In genomic region chr17:68238488-68238887, GRCh38 we compare ENCODE assay signal across 10 cellular contexts. TPM values are rescaled to one million over a fixed set of nuclear protein-coding genes. Genes with fewer than 3 reads are reported as not detected.
DNase-seq lines count a peak whose midpoint lies in the region; ATAC-seq and TF ChIP-seq lines count a peak whose summit lies in the region.
"Had no signal": no experiment of that assay in that cellular context is flagged by ENCODE, and none has a peak within 500 bp of the region (broad histone marks: within the 10 kb centered on the region; RNA-seq: fewer than 3 reads in every experiment).

No MANE protein-coding gene starts in this region.

- H3K27ac ChIP-seq in DND-41 (ENCODE audit: low read length), result peak overlapping the region; percentile 62
- H3K27ac ChIP-seq in skin epidermis, result peak overlapping the region in 17 of 21 experiments; percentile 23 to 95 (median 75)
- H3K27ac ChIP-seq in gastrocnemius medialis, result peak overlapping the region in 1 of 4 donors; percentile 93

- H3K4me3 Mint-ChIP-seq in nephron progenitor cell, result no peak overlapping the region

- H3K9ac ChIP-seq in DND-41 (ENCODE audit: low read depth, low read length), result peak overlapping the region; percentile 52

- H3K9me3 ChIP-seq in DND-41 (ENCODE audit: insufficient read depth, low read length, severe bottlenecking) (no peaks in the 10 kb centered on the region), gastrocnemius medialis (no peaks in the 10 kb centered on the region)

- H3K4me3 ChIP-seq in DND-41 (ENCODE audit: low read depth in 1 of 2, low read length in 2 of 2) (no peak overlapping the region), skin epidermis (no peak overlapping the region), gastrocnemius medialis (no peak overlapping the region)

- no peaks in the 10 kb centered on the region for H3K36me3 ChIP-seq in DND-41 (ENCODE audit: insufficient read depth, low read length)
- H3K36me3 ChIP-seq in gastrocnemius medialis, result no peaks in the 10 kb centered on the region

- DNase-seq in DND-41 (peak; percentile 64), NAMALWA (ENCODE audit: low spot score) (peak; percentile 43), amniotic epithelial cell (ENCODE audit: low read depth) (peak; percentile 63), nephron progenitor cell (no peak), gastrocnemius medialis (no peak)
- DNase-seq: Calu3, NCI-H2171 treated with DMSO at 0.1 percent for 48 hours had no signal

- no peak for TF ChIP-seq POLR2A in gastrocnemius medialis (IDR thresholded peaks at IDR 0.05)

- H3K27me3 ChIP-seq in DND-41 (ENCODE audit: insufficient read depth, low read length, poor library complexity) (no peaks in the 10 kb centered on the region), gastrocnemius medialis (no peaks in the 10 kb centered on the region)

- H3K36me3 Mint-ChIP-seq in nephron progenitor cell (ENCODE audit: low read depth), result no peaks in the 10 kb centered on the region

- H3K9me3 Mint-ChIP-seq in nephron progenitor cell, result no peaks in the 10 kb centered on the region

- H3K79me2 ChIP-seq in DND-41 (ENCODE audit: insufficient read depth, low read length), result no peaks in the 10 kb centered on the region

- H3K4me1 ChIP-seq in DND-41 (ENCODE audit: insufficient read depth, low read length) (peaks cover 32% of the 10 kb centered on the region), gastrocnemius medialis (peaks cover 14 to 21% of the 10 kb centered on the region in 2 donors)

- peak overlapping the region; percentile 66 for H3K4me2 ChIP-seq in DND-41 (ENCODE audit: insufficient read depth, low read length)

- H3K27me3 Mint-ChIP-seq in nephron progenitor cell (ENCODE audit: low read depth, poor library complexity), result no peaks in the 10 kb centered on the region

- TF ChIP-seq CTCF in DND-41 (IDR thresholded peaks at IDR 0.05; ENCODE audit: borderline replicate concordance, extremely low read depth, low read length, poor library complexity, severe bottlenecking) (no peak), nephron progenitor cell (IDR thresholded peaks at IDR 0.05) (no peak), gastrocnemius medialis (IDR thresholded peaks at IDR 0.05 in 4 of 5, conservative IDR thresholded peaks at IDR 0.05 in 1 of 5) (no peak)

- H3K4me1 Mint-ChIP-seq in nephron progenitor cell, result no peaks in the 10 kb centered on the region

- no peak overlapping the region for H3K27ac Mint-ChIP-seq in nephron progenitor cell

- no peaks in the 10 kb centered on the region for H4K20me1 ChIP-seq in DND-41 (ENCODE audit: insufficient read depth, low read length)

- in situ Hi-C loops in gastrocnemius medialis (cut with MboI; ENCODE audit: low sequenced_read_pairs in 4 of 4), result no loop called here

- 0 out of 2 replicates have a peak overlapping the region, but pooled peaks have one; percentile 21 for H2AFZ ChIP-seq in DND-41 (ENCODE audit: low read depth, low read length)

- intact Hi-C loops in gastrocnemius medialis (cut with DNase I; ENCODE audit: low total_unique reads), result no loop called here

- ATAC-seq in DND-41 (ENCODE audit: insufficient read depth, low read depth), result peak; percentile 76
- no peak for ATAC-seq in GM18498 (IDR thresholded peaks at IDR 0.05; ENCODE audit: unreplicated experiment)
- ATAC-seq in gastrocnemius medialis, result no peak
- ATAC-seq: HCT116 had no signal

RNA-seq across cellular contexts. Expression of gene AMZ2, which starts 9.4 kb away (rescaled TPM):
- total RNA-seq in gastrocnemius medialis, result 10 to 100 TPM; 47.6 to 86.9 (median 61.8) TPM

RNA-seq across cellular contexts. Expression of gene SLC16A6, which starts 52.4 kb away (rescaled TPM):
- total RNA-seq in gastrocnemius medialis, result 1 to 10 TPM in 3 of 4 donors, under 1 TPM in 1; 0.66 to 7.1 (median 3.8) TPM

RNA-seq across cellular contexts. Expression of gene ARSG, which starts 52.8 kb away (rescaled TPM):
- total RNA-seq in gastrocnemius medialis, result 1 to 10 TPM; 3.3 to 6.1 (median 5.4) TPM

Comparison
In these comparisons a context has a peak if more than half of its experiments do, and no peak if none do; other contexts are left out.
1. DNase-seq: peak in DND-41 (single experiment), NAMALWA (single experiment) and amniotic epithelial cell (single experiment); none in nephron progenitor cell (single experiment) and gastrocnemius medialis (0 of 2).